9 cellular contexts compared by ENCODE assay signal in genomic region chr7:134865001-134865845, GRCh38.
DNase-seq lines count a peak whose midpoint lies in the region; ATAC-seq, FAIRE-seq and TF ChIP-seq lines count a peak whose summit lies in the region.
"Had no signal": no experiment of that assay in that cellular context is flagged by ENCODE, and none has a peak within 500 bp of the region (broad histone marks: within the 10 kb centered on the region; RNA-seq: fewer than 3 reads in every experiment).

No MANE protein-coding gene starts in this region.

- intact Hi-C loops in ascending aorta (cut with DNase I) (loop anchor here (5.0 kb wide), 1 partner anchor 83 kb away; no protein-coding TSS in a partner anchor), mucosa of descending colon (cut with DNase I, micrococcal nuclease) (no loop called here)

- WGBS in urinary bladder: 17% methylated on average over 9 of the region's 9 CpGs

- TF ChIP-seq CTCF in ascending aorta (IDR thresholded peaks at IDR 0.05): no peak
- TF ChIP-seq CTCF in mucosa of descending colon (IDR thresholded peaks at IDR 0.05): no peak

- H3K36me3 ChIP-seq in ascending aorta (peaks cover 23 to 29% of the 10 kb centered on the region in 2 donors), mucosa of descending colon (ENCODE audit: low read depth) (no peaks in the 10 kb centered on the region), urinary bladder (ENCODE audit: insufficient read depth) (no peaks in the 10 kb centered on the region)

- peak; percentile 67 for FAIRE-seq in GM18507 (lab: Jason Lieb, UNC)

- H3K4me3 ChIP-seq in ascending aorta (peak overlapping the region; percentile 32 to 50), mucosa of descending colon (no peak overlapping the region), urinary bladder (ENCODE audit: low read depth, low read length) (no peak overlapping the region)

- H3K9me3 ChIP-seq in ascending aorta (no peaks in the 10 kb centered on the region), mucosa of descending colon (no peaks in the 10 kb centered on the region)

- ATAC-seq in HG03439 (IDR thresholded peaks at IDR 0.05; ENCODE audit: unreplicated experiment): peak; percentile 61
- ATAC-seq in mucosa of descending colon: peak; percentile 43

- no peaks in the 10 kb centered on the region for H3K27me3 ChIP-seq in ascending aorta

- H3K4me1 ChIP-seq in ascending aorta: peaks cover 15 to 56% of the 10 kb centered on the region in 2 donors
- no peaks in the 10 kb centered on the region for H3K4me1 ChIP-seq in mucosa of descending colon (ENCODE audit: low read depth)
- H3K4me1 ChIP-seq in urinary bladder (ENCODE audit: insufficient read depth): no peaks in the 10 kb centered on the region

- DNase-seq in GM18507 (ENCODE audit: extremely low spot score, insufficient read length, low read depth) (no peak), ascending aorta (ENCODE audit: low spot score in 2 of 2) (no peak), mucosa of descending colon (no peak), KG1 (lab: John Stamatoyannopoulos, UW) (no peak), NCI-H748 (lab: John Stamatoyannopoulos, UW; ENCODE audit: unreplicated experiment) (no peak), C1 segment of cervical spinal cord (lab: John Stamatoyannopoulos, UW) (no peak)

- peak overlapping the region; percentile 70 to 74 for H3K27ac ChIP-seq in ascending aorta
- peak overlapping the region; percentile 71 for H3K27ac ChIP-seq in urinary bladder (ENCODE audit: low read depth)
- H3K27ac ChIP-seq: epithelial cell of prostate had no signal

Comparison
In these comparisons a context has a peak if more than half of its experiments do, and no peak if none do; other contexts are left out.
1. H3K4me3 ChIP-seq: peak in ascending aorta (2 of 2); none in mucosa of descending colon (single experiment) and urinary bladder (single experiment).